1 cellular context compared by ENCODE assay signal in genomic region chr2:99860720-99861375, GRCh38.
TF ChIP-seq lines count a peak whose summit lies in the region.

No MANE protein-coding gene starts in this region.

TF ChIP-seq in K562, 482 proteins besides CTCF, POLR2A, EP300 and RAD21 (continued from another document):
- TF ChIP-seq, protein P1, sequence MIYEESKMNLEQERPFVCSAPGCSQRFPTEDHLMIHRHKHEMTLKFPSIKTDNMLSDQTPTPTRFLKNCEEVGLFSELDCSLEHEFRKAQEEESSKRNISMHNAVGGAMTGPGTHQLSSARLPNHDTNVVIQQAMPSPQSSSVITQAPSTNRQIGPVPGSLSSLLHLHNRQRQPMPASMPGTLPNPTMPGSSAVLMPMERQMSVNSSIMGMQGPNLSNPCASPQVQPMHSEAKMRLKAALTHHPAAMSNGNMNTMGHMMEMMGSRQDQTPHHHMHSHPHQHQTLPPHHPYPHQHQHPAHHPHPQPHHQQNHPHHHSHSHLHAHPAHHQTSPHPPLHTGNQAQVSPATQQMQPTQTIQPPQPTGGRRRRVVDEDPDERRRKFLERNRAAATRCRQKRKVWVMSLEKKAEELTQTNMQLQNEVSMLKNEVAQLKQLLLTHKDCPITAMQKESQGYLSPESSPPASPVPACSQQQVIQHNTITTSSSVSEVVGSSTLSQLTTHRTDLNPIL (CRISPR knock-in tag; IDR thresholded peaks at IDR 0.05): no peak
- no peak for TF ChIP-seq KDM5B (IDR thresholded peaks at IDR 0.05; ENCODE audit: insufficient replicate concordance, low read depth, low read length)
- TF ChIP-seq TAL1 (IDR thresholded peaks at IDR 0.05): no peak
- TF ChIP-seq, protein P2, sequence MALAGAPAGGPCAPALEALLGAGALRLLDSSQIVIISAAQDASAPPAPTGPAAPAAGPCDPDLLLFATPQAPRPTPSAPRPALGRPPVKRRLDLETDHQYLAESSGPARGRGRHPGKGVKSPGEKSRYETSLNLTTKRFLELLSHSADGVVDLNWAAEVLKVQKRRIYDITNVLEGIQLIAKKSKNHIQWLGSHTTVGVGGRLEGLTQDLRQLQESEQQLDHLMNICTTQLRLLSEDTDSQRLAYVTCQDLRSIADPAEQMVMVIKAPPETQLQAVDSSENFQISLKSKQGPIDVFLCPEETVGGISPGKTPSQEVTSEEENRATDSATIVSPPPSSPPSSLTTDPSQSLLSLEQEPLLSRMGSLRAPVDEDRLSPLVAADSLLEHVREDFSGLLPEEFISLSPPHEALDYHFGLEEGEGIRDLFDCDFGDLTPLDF (CRISPR knock-in tag; IDR thresholded peaks at IDR 0.05): no peak
- no peak for TF ChIP-seq ZFP1 (CRISPR knock-in tag; IDR thresholded peaks at IDR 0.05)
- TF ChIP-seq RHOXF2B (CRISPR knock-in tag; conservative IDR thresholded peaks at IDR 0.05): no peak
